In genomic region chr1:248636612-248637011, GRCh38 we compare ENCODE assay signal across 20 cellular contexts. TPM values are rescaled to one million over a fixed set of nuclear protein-coding genes. Genes with fewer than 3 reads are reported as not detected.
"Had no signal": no experiment of that assay in that cellular context is flagged by ENCODE, and none has a peak within 500 bp of the region (broad histone marks: within the 10 kb centered on the region; RNA-seq: fewer than 3 reads in every experiment).

No MANE protein-coding gene starts in this region.

RNA-seq across cellular contexts. Expression of gene OR2T11, which starts 1.7 kb away (rescaled TPM):
- total RNA-seq: naive thymus-derived CD4-positive, alpha-beta T cell; natural killer cell; occipital lobe; osteoblast; posterior vena cava; prostate gland; pulmonary artery endothelial cell; right atrium auricular region; sciatic nerve; smooth muscle cell; testis; transverse colon; upper lobe of right lung; urinary bladder; uterus had no signal
- polyA plus RNA-seq: naive thymus-derived CD4-positive, alpha-beta T cell; neural cell; ovary; smooth muscle cell; thymus; urinary bladder had no signal

RNA-seq across cellular contexts. Expression of gene OR2T35, which starts 8.5 kb away (rescaled TPM):
- total RNA-seq: naive thymus-derived CD4-positive, alpha-beta T cell; natural killer cell; occipital lobe; osteoblast; posterior vena cava; prostate gland; pulmonary artery endothelial cell; right atrium auricular region; sciatic nerve; smooth muscle cell; testis; transverse colon; upper lobe of right lung; urinary bladder; uterus had no signal
- polyA plus RNA-seq: naive thymus-derived CD4-positive, alpha-beta T cell; neural cell; ovary; smooth muscle cell; spleen; thymus; urinary bladder had no signal

RNA-seq across cellular contexts. Expression of gene OR2T27, which starts 18.7 kb away (rescaled TPM):
- total RNA-seq: naive thymus-derived CD4-positive, alpha-beta T cell; natural killer cell; occipital lobe; osteoblast; ovary; posterior vena cava; prostate gland; pulmonary artery endothelial cell; right atrium auricular region; sciatic nerve; smooth muscle cell; spleen; suprapubic skin; testis; transverse colon; upper lobe of right lung; urinary bladder; uterus had no signal
- polyA plus RNA-seq: naive thymus-derived CD4-positive, alpha-beta T cell; neural cell; smooth muscle cell; spleen; thymus; urinary bladder had no signal

RNA-seq across cellular contexts. Expression of gene OR2T10, which starts 39.1 kb away (rescaled TPM):
- total RNA-seq: naive thymus-derived CD4-positive, alpha-beta T cell; natural killer cell; occipital lobe; osteoblast; posterior vena cava; prostate gland; pulmonary artery endothelial cell; right atrium auricular region; sciatic nerve; smooth muscle cell; testis; transverse colon; upper lobe of right lung; urinary bladder; uterus had no signal
- polyA plus RNA-seq: naive thymus-derived CD4-positive, alpha-beta T cell; neural cell; ovary; smooth muscle cell; thymus; urinary bladder had no signal
